ENCODE assay signal across 8 cellular contexts in the genomic region with DNA sequence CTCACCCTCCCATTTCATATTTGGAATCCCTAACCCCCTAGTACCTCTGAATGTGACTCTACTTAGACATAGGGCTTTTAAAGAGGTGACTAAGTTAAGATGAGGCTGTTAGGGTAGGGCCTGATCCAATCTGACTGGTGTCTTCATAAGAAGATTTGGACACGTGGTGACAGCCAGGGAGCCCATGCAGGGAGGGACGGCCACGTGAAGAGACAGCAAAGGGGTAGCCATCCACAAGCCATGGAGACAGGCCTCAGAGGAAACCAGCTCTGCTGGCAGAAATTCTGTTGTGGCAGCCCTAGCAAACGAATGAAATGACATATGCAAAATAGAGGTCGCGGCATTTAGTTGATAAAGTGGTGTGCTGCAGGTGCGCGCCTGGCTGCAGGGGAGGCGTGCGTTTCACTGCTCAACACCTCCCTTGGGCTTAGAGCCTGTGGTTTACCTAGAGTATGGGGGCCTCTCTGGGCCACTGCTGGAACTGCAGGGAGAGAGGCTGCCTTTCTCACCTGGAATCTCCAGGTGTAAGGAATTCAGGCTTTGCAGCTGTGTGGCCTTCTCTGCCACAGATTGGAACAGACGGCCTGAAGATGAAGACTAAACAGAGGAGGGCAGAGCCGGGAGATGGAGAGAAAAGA. TPM values are rescaled to one million over a fixed set of nuclear protein-coding genes. Genes with fewer than 3 reads are reported as not detected.
DNase-seq lines count a peak whose midpoint lies in the region; ATAC-seq lines count a peak whose summit lies in the region.

No MANE protein-coding gene starts in this region.

- no peaks in the 10 kb centered on the region for H3K4me1 ChIP-seq in iPS DF 6.9 (ENCODE audit: control insufficient read depth, insufficient read depth, low read length)

- H3K36me3 Mint-ChIP-seq in activated T-cell treated with anti-CD3 and anti-CD28 coated beads, Interleukin-2, amount 50 U/mL, for 72 hours (ENCODE audit: insufficient read depth in 2 of 2): peaks cover 0 to 5% of the 10 kb centered on the region in 2 donors
- no peaks in the 10 kb centered on the region for H3K36me3 Mint-ChIP-seq in stimulated activated memory B cell treated with anti-CD40 and anti-IgM and Interleukin-4, amounts not matched to agents 10 μg/mL and 1 μg/mL and 100 μg/mL, for 72 hours

- no peak overlapping the region for H3K4me3 Mint-ChIP-seq in activated T-cell treated with anti-CD3 and anti-CD28 coated beads, Interleukin-2, amount 50 U/mL, for 72 hours
- H3K4me3 Mint-ChIP-seq in stimulated activated memory B cell treated with anti-CD40 and anti-IgM and Interleukin-4, amounts not matched to agents 10 μg/mL and 1 μg/mL and 100 μg/mL, for 72 hours: no peak overlapping the region

- H3K27me3 Mint-ChIP-seq in activated T-cell treated with anti-CD3 and anti-CD28 coated beads, Interleukin-2, amount 50 U/mL, for 72 hours (ENCODE audit: low read depth): no peaks in the 10 kb centered on the region
- H3K27me3 Mint-ChIP-seq in stimulated activated memory B cell treated with anti-CD40 and anti-IgM and Interleukin-4, amounts not matched to agents 10 μg/mL and 1 μg/mL and 100 μg/mL, for 72 hours: peaks cover 23% of the 10 kb centered on the region

- no peaks in the 10 kb centered on the region for H3K9me3 ChIP-seq in iPS DF 6.9 (ENCODE audit: control insufficient read depth, insufficient read depth, low read length)

- H3K27me3 ChIP-seq in iPS DF 6.9 (ENCODE audit: control insufficient read depth, insufficient read depth, low read length): no peaks in the 10 kb centered on the region

- peak; percentile 89 for ATAC-seq in HG02885 (IDR thresholded peaks at IDR 0.05; ENCODE audit: poor library complexity, unreplicated experiment)
- ATAC-seq in activated T-cell treated with anti-CD3 and anti-CD28 coated beads, Interleukin-2, amount 50 U/mL, for 72 hours (replicated peaks in 1 of 2): peak; percentile 68 to 84
- ATAC-seq in stimulated activated memory B cell treated with anti-CD40 and anti-IgM and Interleukin-4, amounts not matched to agents 10 μg/mL and 1 μg/mL and 100 μg/mL, for 72 hours: peak; percentile 92

- H3K4me3 ChIP-seq in iPS DF 6.9 (ENCODE audit: low read length): no peak overlapping the region

- DNase-seq in NCI-H1417 (lab: John Stamatoyannopoulos, UW) (peak; percentile 54 to 84 (median 74)), NCI-H1417 treated with DMSO at 0.1 percent for 48 hours (lab: John Stamatoyannopoulos, UW) (no peak), NCI-H510A treated with DMSO at 0.1 percent for 48 hours (lab: John Stamatoyannopoulos, UW) (peak; percentile 78), iPS DF 6.9 (ENCODE audit: low read depth, low spot score) (peak; percentile 67), LoVo (ENCODE audit: low spot score) (no peak)
- peak; percentile 30 to 44 for DNase-seq in activated T-cell treated with anti-CD3 and anti-CD28 coated beads, Interleukin-2, amount 50 U/mL, for 72 hours

- peaks cover 0 to 4% of the 10 kb centered on the region in 2 donors for H3K9me3 Mint-ChIP-seq in activated T-cell treated with anti-CD3 and anti-CD28 coated beads, Interleukin-2, amount 50 U/mL, for 72 hours
- H3K9me3 Mint-ChIP-seq in stimulated activated memory B cell treated with anti-CD40 and anti-IgM and Interleukin-4, amounts not matched to agents 10 μg/mL and 1 μg/mL and 100 μg/mL, for 72 hours: peaks cover 9% of the 10 kb centered on the region

- WGBS in iPS DF 6.9 (ENCODE audit: insufficient coverage, insufficient read length): no CpG with 5 or more reads among the region's 12 CpGs

- no peak overlapping the region for H3K27ac Mint-ChIP-seq in activated T-cell treated with anti-CD3 and anti-CD28 coated beads, Interleukin-2, amount 50 U/mL, for 72 hours
- no peak overlapping the region for H3K27ac Mint-ChIP-seq in stimulated activated memory B cell treated with anti-CD40 and anti-IgM and Interleukin-4, amounts not matched to agents 10 μg/mL and 1 μg/mL and 100 μg/mL, for 72 hours

- peaks cover 15% of the 10 kb centered on the region for H3K4me1 Mint-ChIP-seq in activated T-cell treated with anti-CD3 and anti-CD28 coated beads, Interleukin-2, amount 50 U/mL, for 72 hours (ENCODE audit: low read depth)
- peaks cover 11% of the 10 kb centered on the region for H3K4me1 Mint-ChIP-seq in stimulated activated memory B cell treated with anti-CD40 and anti-IgM and Interleukin-4, amounts not matched to agents 10 μg/mL and 1 μg/mL and 100 μg/mL, for 72 hours

- no peak overlapping the region for H3K27ac ChIP-seq in iPS DF 6.9 (ENCODE audit: low read length)

- H3K36me3 ChIP-seq in iPS DF 6.9 (ENCODE audit: control insufficient read depth, insufficient read depth, low read length): no peaks in the 10 kb centered on the region

RNA-seq across cellular contexts. Expression of a gene that starts 7.1 kb away (rescaled TPM):
- total RNA-seq in activated T-cell treated with anti-CD3 and anti-CD28 coated beads, Interleukin-2, amount 50 U/mL, for 72 hours: under 1 TPM; 0.12 to 0.17 TPM

Comparison
In these comparisons a context has a peak if more than half of its experiments do, and no peak if none do; other contexts are left out.
1. DNase-seq: peak in NCI-H1417 (3 of 3), NCI-H510A treated with DMSO at 0.1 percent for 48 hours (single experiment), activated T-cell treated with anti-CD3 and anti-CD28 coated beads, Interleukin-2, amount 50 U/mL, for 72 hours (2 of 2) and iPS DF 6.9 (single experiment); none in NCI-H1417 treated with DMSO at 0.1 percent for 48 hours (single experiment) and LoVo (single experiment).
2. Peak in every context shown above with its lines, with median percentiles within 50 percentile points of each other: ATAC-seq.